ENCODE assay signal across 2 cellular contexts in genomic region chr4:708631-708933, GRCh38.
TF ChIP-seq lines count a peak whose summit lies in the region.

No MANE protein-coding gene starts in this region.

TF ChIP-seq in SK-N-SH, 30 proteins besides CTCF, POLR2A, EP300 and RAD21 (continued from another document):
- TF ChIP-seq ZBTB33 (IDR thresholded peaks at IDR 0.05; ENCODE audit: borderline replicate concordance, low read depth) (no peak), RFX5 (IDR thresholded peaks at IDR 0.05; ENCODE audit: low read length) (no peak), RXRA (IDR thresholded peaks at IDR 0.05; ENCODE audit: borderline replicate concordance, low read depth) (no peak), TEAD4 (IDR thresholded peaks at IDR 0.05; ENCODE audit: borderline replicate concordance, insufficient read depth) (no peak), GATA2 (CRISPR knock-in tag; IDR thresholded peaks at IDR 0.05) (no peak), NFIC (IDR thresholded peaks at IDR 0.05; ENCODE audit: borderline replicate concordance) (no peak)

TF ChIP-seq in SK-N-SH treated with all-trans-retinoic acid at 6 μM for 48 hours, 23 proteins besides CTCF, POLR2A, EP300 and RAD21 (continued from another document):
- TF ChIP-seq CSRNP3 (CRISPR knock-in tag; IDR thresholded peaks at IDR 0.05): no peak
- TF ChIP-seq CREB5 (CRISPR knock-in tag; IDR thresholded peaks at IDR 0.05; ENCODE audit: low read depth): no peak
- no peak for TF ChIP-seq PATZ1 (CRISPR knock-in tag; IDR thresholded peaks at IDR 0.05; ENCODE audit: borderline replicate concordance)
- no peak for TF ChIP-seq ZFP3 (CRISPR knock-in tag; IDR thresholded peaks at IDR 0.05)
- no peak for TF ChIP-seq GLIS3 (CRISPR knock-in tag; IDR thresholded peaks at IDR 0.05)
- no peak for TF ChIP-seq ZC3H10 (CRISPR knock-in tag; IDR thresholded peaks at IDR 0.05)
- no peak for TF ChIP-seq CSDC2 (CRISPR knock-in tag; IDR thresholded peaks at IDR 0.05)
